15 cellular contexts compared by ENCODE assay signal in the genomic region with DNA sequence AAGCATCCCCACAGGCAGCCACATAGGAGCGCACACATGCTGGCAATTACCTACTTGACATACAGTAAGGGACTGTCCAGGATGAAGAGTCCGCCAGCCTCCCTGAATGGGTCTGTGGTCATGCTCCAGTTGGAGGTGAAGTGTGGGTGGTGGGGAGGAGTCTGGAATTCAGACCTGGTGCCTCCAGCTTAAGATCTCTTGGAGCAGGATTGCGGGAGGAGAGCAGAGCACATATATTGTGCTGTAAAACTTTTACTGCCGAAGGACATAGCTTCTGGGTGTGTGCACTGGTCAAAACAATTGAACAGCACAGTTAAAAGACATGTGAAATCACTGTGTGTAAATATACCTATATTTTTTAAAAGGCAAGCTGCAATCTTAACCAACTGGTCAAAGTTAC. TPM values are rescaled to one million over a fixed set of nuclear protein-coding genes. Genes with fewer than 3 reads are reported as not detected.
DNase-seq lines count a peak whose midpoint lies in the region; ATAC-seq and TF ChIP-seq lines count a peak whose summit lies in the region.
"Had no signal": no experiment of that assay in that cellular context is flagged by ENCODE, and none has a peak within 500 bp of the region (broad histone marks: within the 10 kb centered on the region; RNA-seq: fewer than 3 reads in every experiment).

No MANE protein-coding gene starts in this region.

- H3K4me1 Mint-ChIP-seq in activated naive CD8-positive, alpha-beta T cell (ENCODE audit: low read depth) = peaks cover 54% of the 10 kb centered on the region
- H3K4me1 Mint-ChIP-seq in naive thymus-derived CD4-positive, alpha-beta T cell = peaks cover 36 to 64% (median 54%) of the 10 kb centered on the region in 7 donors
- H3K4me1 Mint-ChIP-seq in Calu3 (ENCODE audit: low read depth, unreplicated experiment) = peaks cover 19% of the 10 kb centered on the region

- peaks cover 0 to 5% (median 0%) of the 10 kb centered on the region in 3 experiments for H3K36me3 ChIP-seq in naive thymus-derived CD4-positive, alpha-beta T cell (ENCODE audit: control insufficient read depth in 2 of 3, insufficient read depth in 3 of 3, low read length in 3 of 3)

- no TSS peak for BruUV-seq in Calu3 (replicated peaks; lab: Mats Ljungman, UMichigan)

- H3K9me3 Mint-ChIP-seq in activated naive CD8-positive, alpha-beta T cell (ENCODE audit: low read depth) = no peaks in the 10 kb centered on the region
- H3K9me3 Mint-ChIP-seq in naive thymus-derived CD4-positive, alpha-beta T cell = no peaks in the 10 kb centered on the region
- H3K9me3 Mint-ChIP-seq in Calu3 (ENCODE audit: low read depth, unreplicated experiment) = no peaks in the 10 kb centered on the region

- POLR2A ChIA-PET in naive thymus-derived CD4-positive, alpha-beta T cell (lab: Charles Lee) = interaction anchor here (0.9 to 6.0 kb wide), 9 partner anchors 14 to 143 kb away, joined by 3 to 155 read pairs (median 17); a partner anchor contains a TSS

- no peak overlapping the region for H3K4me3 ChIP-seq in naive thymus-derived CD4-positive, alpha-beta T cell (ENCODE audit: low read length)
- H3K4me3 ChIP-seq: Peyer's patch had no signal

- no peaks in the 10 kb centered on the region for H3K9me3 ChIP-seq in naive thymus-derived CD4-positive, alpha-beta T cell (ENCODE audit: control insufficient read depth in 2 of 3, low read length in 3 of 3)
- H3K9me3 ChIP-seq: Peyer's patch had no signal

- H3K27ac ChIP-seq in naive thymus-derived CD4-positive, alpha-beta T cell (ENCODE audit: low read depth, low read length) = peak overlapping the region; percentile 59
- H3K27ac ChIP-seq: 22Rv1 had no signal

- TF ChIP-seq CTCF in Calu3 (IDR thresholded peaks at IDR 0.05; ENCODE audit: unreplicated experiment) = no peak

- H3K36me3 Mint-ChIP-seq in activated naive CD8-positive, alpha-beta T cell = no peaks in the 10 kb centered on the region
- peaks cover 0 to 12% (median 0%) of the 10 kb centered on the region in 5 donors for H3K36me3 Mint-ChIP-seq in naive thymus-derived CD4-positive, alpha-beta T cell
- H3K36me3 Mint-ChIP-seq in Calu3 (ENCODE audit: insufficient read depth, unreplicated experiment) = peaks cover 52% of the 10 kb centered on the region

- H3K4me1 ChIP-seq in naive thymus-derived CD4-positive, alpha-beta T cell (ENCODE audit: control insufficient read depth in 2 of 2, insufficient read depth in 2 of 2, low read length in 2 of 2) = peaks cover 15 to 47% of the 10 kb centered on the region in 2 donors

- no peaks in the 10 kb centered on the region for H3K27me3 Mint-ChIP-seq in activated naive CD8-positive, alpha-beta T cell
- H3K27me3 Mint-ChIP-seq in naive thymus-derived CD4-positive, alpha-beta T cell = no peaks in the 10 kb centered on the region
- H3K27me3 Mint-ChIP-seq in Calu3 (ENCODE audit: unreplicated experiment) = no peaks in the 10 kb centered on the region

- H3K27ac Mint-ChIP-seq in activated naive CD8-positive, alpha-beta T cell = peak overlapping the region; percentile 88
- H3K27ac Mint-ChIP-seq in naive thymus-derived CD4-positive, alpha-beta T cell = peak overlapping the region in 8 of 9 donors; percentile 91 to 97 (median 96)
- no peak overlapping the region for H3K27ac Mint-ChIP-seq in Calu3 (ENCODE audit: unreplicated experiment)

- intact Hi-C loops in naive thymus-derived CD4-positive, alpha-beta T cell (cut with micrococcal nuclease) = loop anchor here (2.0 to 5.0 kb wide), 6 partner anchors 17 to 145 kb away; a partner anchor contains a TSS
- intact Hi-C loops in Calu3 (cut with micrococcal nuclease; ENCODE audit: unreplicated experiment) = loop anchor here (2.0 kb wide), 2 partner anchors 17 to 25 kb away; no protein-coding TSS in a partner anchor

- H3K27me3 ChIP-seq in naive thymus-derived CD4-positive, alpha-beta T cell (ENCODE audit: control insufficient read depth in 2 of 2, insufficient read depth in 2 of 2, low read length in 2 of 2) = no peaks in the 10 kb centered on the region
- H3K27me3 ChIP-seq: Peyer's patch had no signal

- DNase-seq in DMS53 (lab: John Stamatoyannopoulos, UW) (peak; percentile 66), DMS53 treated with DMSO at 0.1 percent for 48 hours (lab: John Stamatoyannopoulos, UW; ENCODE audit: unreplicated experiment) (no peak), Daoy (ENCODE audit: low read depth) (peak; percentile 49), Calu3 (no peak), DMS 273 treated with DMSO at 0.1 percent for 48 hours (lab: John Stamatoyannopoulos, UW) (no peak)
- no peak for DNase-seq in naive thymus-derived CD4-positive, alpha-beta T cell
- DNase-seq: COR-L47; NCI-H1930; NCI-H526; Peyer's patch; stimulated activated CD8-positive, alpha-beta memory T cell treated with anti-CD3 and anti-CD28 coated beads, Interleukin-4, amount 100 ng/mL, for 48 hours; trophoblast cell had no signal

- no peak for ATAC-seq in naive thymus-derived CD4-positive, alpha-beta T cell
- ATAC-seq in GM21423 (IDR thresholded peaks at IDR 0.05; ENCODE audit: unreplicated experiment) = no peak

- CTCF ChIA-PET in naive thymus-derived CD4-positive, alpha-beta T cell (lab: Charles Lee) = interaction anchor here (0.6 to 10.3 kb wide), 15 partner anchors 8 to 67 kb away, joined by 3 to 176 read pairs (median 12); a partner anchor contains a TSS
- CTCF ChIA-PET in Calu3 (lab: Charles Lee) = interaction anchor here (0.8 to 3.1 kb wide), 4 partner anchors 15 to 180 kb away, joined by 3 to 29 read pairs (median 8); no protein-coding TSS in a partner anchor

- no peak overlapping the region for H3K4me3 Mint-ChIP-seq in activated naive CD8-positive, alpha-beta T cell
- H3K4me3 Mint-ChIP-seq in naive thymus-derived CD4-positive, alpha-beta T cell = peak overlapping the region in 8 of 10 donors; percentile 33 to 88 (median 74)
- H3K4me3 Mint-ChIP-seq in Calu3 (ENCODE audit: low read depth, unreplicated experiment) = no peak overlapping the region

RNA-seq across cellular contexts. Expression of a gene that starts 17.9 kb away (rescaled TPM):
- total RNA-seq in Daoy (2014; rRNA removed; shearing (Covaris generic)) = 18.2 and 31.1 TPM in 2 replicates
- 10 to 100 TPM; 27.6 to 56.8 (median 48.2) TPM for total RNA-seq in naive thymus-derived CD4-positive, alpha-beta T cell
- 10 to 100 TPM; 28.0 to 43.1 TPM for polyA plus RNA-seq in naive thymus-derived CD4-positive, alpha-beta T cell
- total RNA-seq in Calu3 (2022) = 44.5 and 52.1 TPM in 2 replicates

RNA-seq across cellular contexts. Expression of a gene that starts 29.9 kb away (rescaled TPM):
- 5.1 and 10.3 TPM in 2 replicates for total RNA-seq in Daoy (2014; rRNA removed; shearing (Covaris generic))
- 10 to 100 TPM; 21.9 to 49.7 (median 35.7) TPM for total RNA-seq in naive thymus-derived CD4-positive, alpha-beta T cell
- polyA plus RNA-seq in naive thymus-derived CD4-positive, alpha-beta T cell = 100 to 1,000 TPM; 106 to 144 TPM
- total RNA-seq in Calu3 (2022) = 35.2 and 42.7 TPM in 2 replicates

RNA-seq across cellular contexts. Expression of a gene that starts 44.4 kb away (rescaled TPM):
- total RNA-seq in Daoy (2014; rRNA removed; shearing (Covaris generic)) = 28.1 and 44.1 TPM in 2 replicates
- 10 to 100 TPM in 1 of 5 experiments, 1 to 10 TPM in 4; 1.5 to 12.5 (median 2.2) TPM for total RNA-seq in naive thymus-derived CD4-positive, alpha-beta T cell
- under 1 TPM; 0.43 to 0.66 TPM for polyA plus RNA-seq in naive thymus-derived CD4-positive, alpha-beta T cell
- total RNA-seq in Calu3 (2022) = 10.1 and 11.2 TPM in 2 replicates

Comparison
In these comparisons a context has a peak if more than half of its experiments do, and no peak if none do; other contexts are left out.
1. DNase-seq: peak in DMS53 (single experiment) and Daoy (single experiment); none in DMS53 treated with DMSO at 0.1 percent for 48 hours (single experiment), naive thymus-derived CD4-positive, alpha-beta T cell (0 of 9), Calu3 (single experiment) and DMS 273 treated with DMSO at 0.1 percent for 48 hours (single experiment).
2. H3K4me3 Mint-ChIP-seq: peak in naive thymus-derived CD4-positive, alpha-beta T cell (8 of 10); none in activated naive CD8-positive, alpha-beta T cell (single experiment) and Calu3 (single experiment).